8 cellular contexts compared by ENCODE assay signal in genomic region chr5:62403411-62404250, GRCh38. TPM values are rescaled to one million over a fixed set of nuclear protein-coding genes. Genes with fewer than 3 reads are reported as not detected.
A peak's percentile ranks its signal among the peaks of the same experiment; 100 is the strongest.
DNase-seq lines count a peak whose midpoint lies in the region; ATAC-seq, FAIRE-seq and TF ChIP-seq lines count a peak whose summit lies in the region.

Gene DIMT1 (minus strand): TSS chr5:62403905. CDS start chr5:62403772, 133 bp downstream.

- ATAC-seq in HG03432 (IDR thresholded peaks at IDR 0.05; ENCODE audit: unreplicated experiment): peak; percentile 98

- peaks cover 6% of the 10 kb centered on the region for H3K4me1 ChIP-seq in keratinocyte (ENCODE audit: control insufficient read depth, extremely low read depth, insufficient read depth, low read length)

- H3K4me2 ChIP-seq in keratinocyte (ENCODE audit: control insufficient read depth, extremely low read depth, insufficient read depth, low read depth, low read length): peak within 1 kb of the TSS; percentile 81

- DNase-seq in AG20443 (ENCODE audit: low spot score) (peak; percentile 97), NCI-H510A (lab: John Stamatoyannopoulos, UW) (peak; percentile 90), cerebellum (ENCODE audit: low spot score) (peak; percentile 98), keratinocyte (ENCODE audit: low read depth, low spot score) (peak; percentile 74)
- peak; percentile 86 for DNase-seq in activated CD4-positive, alpha-beta T cell treated with anti-CD3 and anti-CD28 coated beads for 1 hour
- DNase-seq in stimulated activated CD4-positive, alpha-beta T cell treated with anti-CD3 and anti-CD28 coated beads, Interleukin-15, amount 100 ng/mL, for 1 hour (ENCODE audit: low read depth in 1 of 2, low spot score in 1 of 2): peak; percentile 79

- no peaks in the 10 kb centered on the region for H3K27me3 ChIP-seq in keratinocyte (ENCODE audit: control insufficient read depth, extremely low read depth, insufficient read depth, low read length)

- dilution Hi-C loops in keratinocyte (cut with MboI; ENCODE audit: extremely low pct_ligation_motif_present, low sequenced_read_pairs): no loop called here

- FAIRE-seq in keratinocyte (lab: Jason Lieb, UNC): peak; percentile 67

- peak; percentile 92 for TF ChIP-seq POLR2A in GM19099 (IDR thresholded peaks at IDR 0.05; ENCODE audit: extremely low read depth, insufficient read length, low read depth)

- peak within 1 kb of the TSS; percentile 74 for H3K27ac ChIP-seq in keratinocyte (ENCODE audit: control insufficient read depth, insufficient read depth, low read length)

- H3K9me3 ChIP-seq in keratinocyte (ENCODE audit: control insufficient read depth, low read depth, low read length): no peaks in the 10 kb centered on the region

- H3K79me2 ChIP-seq in keratinocyte (ENCODE audit: control insufficient read depth, insufficient read depth, low read length): peaks cover 15% of the 10 kb centered on the region

- peaks cover 3 to 5% of the 10 kb centered on the region in 2 experiments for H3K36me3 ChIP-seq in keratinocyte (ENCODE audit: control insufficient read depth in 2 of 2, extremely low read depth in 1 of 2, insufficient read depth in 2 of 2, low read length in 2 of 2)

- no peaks in the 10 kb centered on the region for H4K20me1 ChIP-seq in keratinocyte (ENCODE audit: control insufficient read depth, extremely low read depth, insufficient read depth, low read length)

- TF ChIP-seq CTCF in keratinocyte (optimal IDR thresholded peaks at IDR 0.05 in 1 of 3, IDR thresholded peaks at IDR 0.05 in 1 of 3, conservative IDR thresholded peaks at IDR 0.05 in 1 of 3; ENCODE audit: extremely low read depth in 1 of 3, insufficient read depth in 2 of 3, low read length in 3 of 3): no peak

- no peaks in the 10 kb centered on the region for H3K9me1 ChIP-seq in keratinocyte (ENCODE audit: control insufficient read depth, extremely low read depth, insufficient read depth, low read length)

- H3K9ac ChIP-seq in keratinocyte (ENCODE audit: control insufficient read depth, extremely low read depth, insufficient read depth, low read length): peak within 1 kb of the TSS; percentile 93

- H2AFZ ChIP-seq in keratinocyte (ENCODE audit: control insufficient read depth, low read length): peak within 1 kb of the TSS; percentile 94

- H3K4me3 ChIP-seq in keratinocyte (ENCODE audit: control insufficient read depth in 2 of 3, extremely low read depth in 1 of 3, insufficient read depth in 2 of 3, low read depth in 1 of 3, low read length in 3 of 3): peak within 1 kb of the TSS; percentile 69 to 86 (median 74)

RNA-seq across cellular contexts. Expression of gene DIMT1, which starts in this region (rescaled TPM):
- total RNA-seq in cerebellum: 14.7 TPM
- 28.2 to 49.9 TPM (median 49.5 TPM) in 3 replicates for polyA plus RNA-seq in keratinocyte
- 22.8 TPM for polyA plus RNA-seq in keratinocyte (2011; ENCODE audit: low read depth)
- polyA plus RNA-seq in keratinocyte (2011; cell fraction: cytosol; rRNA removed): 27.4 and 48.2 TPM in 2 replicates
- 23.3 and 25.5 TPM in 2 replicates for polyA plus RNA-seq in keratinocyte (2011; cell fraction: nucleus; rRNA removed)
- 25.8 and 42.3 TPM in 2 replicates for polyA plus RNA-seq in keratinocyte (2012; ENCODE audit: low replicate concordance)
- polyA minus RNA-seq in keratinocyte: 5.1 to 25.2 TPM (median 12.5 TPM) in 3 replicates
- polyA minus RNA-seq in keratinocyte (2011; cell fraction: cytosol; rRNA and poly(A)+ RNA removed): 17.5 TPM
- polyA minus RNA-seq in keratinocyte (2011; cell fraction: nucleus; rRNA and poly(A)+ RNA removed): 8.4 and 10.0 TPM in 2 replicates

Comparison
In these comparisons a context has a peak if more than half of its experiments do, and no peak if none do; other contexts are left out.
1. Peak in every context shown above with its lines: DNase-seq, ATAC-seq, H3K4me3 ChIP-seq and H3K27ac ChIP-seq.